In genomic region chr16:74666010-74666421, GRCh38 we compare ENCODE assay signal across 7 cellular contexts. TPM values are rescaled to one million over a fixed set of nuclear protein-coding genes. Genes with fewer than 3 reads are reported as not detected.
DNase-seq lines count a peak whose midpoint lies in the region; ATAC-seq and TF ChIP-seq lines count a peak whose summit lies in the region.

No MANE protein-coding gene starts in this region.

- peaks cover 40% of the 10 kb centered on the region for H3K36me3 ChIP-seq in iPS-18a (ENCODE audit: control insufficient read depth, low read depth, low read length)

- no peaks in the 10 kb centered on the region for H3K9me3 Mint-ChIP-seq in activated T-helper 1 cell treated with anti-CD3 and anti-CD28 coated beads, Interleukin-12 subunit alpha, Interleukin-12 subunit beta, Interleukin-2, Interleukin-4 antibody, amounts not matched to agents 30 ng/mL and 10 ng/mL and 1 ng/mL, durations not matched to agents 14 hours and 24 hours and 36 hours
- no peaks in the 10 kb centered on the region for H3K9me3 Mint-ChIP-seq in stimulated activated effector memory CD8-positive, alpha-beta T cell treated with anti-CD3 and anti-CD28 coated beads, Interleukin-12 subunit alpha, Interleukin-12 subunit beta, amount 100 ng/mL, for 72 hours

- peak overlapping the region; percentile 97 for H3K9ac ChIP-seq in iPS-18a (ENCODE audit: low read length)

- TF ChIP-seq CTCF in HL-60 (IDR thresholded peaks at IDR 0.05; ENCODE audit: insufficient read depth, low read length), result no peak

- peak overlapping the region; percentile 96 for H3K27ac Mint-ChIP-seq in activated T-helper 1 cell treated with anti-CD3 and anti-CD28 coated beads, Interleukin-12 subunit alpha, Interleukin-12 subunit beta, Interleukin-2, Interleukin-4 antibody, amounts not matched to agents 30 ng/mL and 10 ng/mL and 1 ng/mL, durations not matched to agents 14 hours and 24 hours and 36 hours
- H3K27ac Mint-ChIP-seq in stimulated activated effector memory CD8-positive, alpha-beta T cell treated with anti-CD3 and anti-CD28 coated beads, Interleukin-12 subunit alpha, Interleukin-12 subunit beta, amount 100 ng/mL, for 72 hours, result peak overlapping the region; percentile 97

- H3K36me3 Mint-ChIP-seq in activated T-helper 1 cell treated with anti-CD3 and anti-CD28 coated beads, Interleukin-12 subunit alpha, Interleukin-12 subunit beta, Interleukin-2, Interleukin-4 antibody, amounts not matched to agents 30 ng/mL and 10 ng/mL and 1 ng/mL, durations not matched to agents 14 hours and 24 hours and 36 hours (ENCODE audit: low read depth), result peaks cover 27% of the 10 kb centered on the region
- H3K36me3 Mint-ChIP-seq in stimulated activated effector memory CD8-positive, alpha-beta T cell treated with anti-CD3 and anti-CD28 coated beads, Interleukin-12 subunit alpha, Interleukin-12 subunit beta, amount 100 ng/mL, for 72 hours, result peaks cover 67% of the 10 kb centered on the region

- peak overlapping the region; percentile 91 for H3K4me3 Mint-ChIP-seq in activated T-helper 1 cell treated with anti-CD3 and anti-CD28 coated beads, Interleukin-12 subunit alpha, Interleukin-12 subunit beta, Interleukin-2, Interleukin-4 antibody, amounts not matched to agents 30 ng/mL and 10 ng/mL and 1 ng/mL, durations not matched to agents 14 hours and 24 hours and 36 hours
- H3K4me3 Mint-ChIP-seq in stimulated activated effector memory CD8-positive, alpha-beta T cell treated with anti-CD3 and anti-CD28 coated beads, Interleukin-12 subunit alpha, Interleukin-12 subunit beta, amount 100 ng/mL, for 72 hours, result peak overlapping the region; percentile 80

- H3K4me1 Mint-ChIP-seq in activated T-helper 1 cell treated with anti-CD3 and anti-CD28 coated beads, Interleukin-12 subunit alpha, Interleukin-12 subunit beta, Interleukin-2, Interleukin-4 antibody, amounts not matched to agents 30 ng/mL and 10 ng/mL and 1 ng/mL, durations not matched to agents 14 hours and 24 hours and 36 hours (ENCODE audit: low read depth), result peaks cover 48% of the 10 kb centered on the region
- peaks cover 32% of the 10 kb centered on the region for H3K4me1 Mint-ChIP-seq in stimulated activated effector memory CD8-positive, alpha-beta T cell treated with anti-CD3 and anti-CD28 coated beads, Interleukin-12 subunit alpha, Interleukin-12 subunit beta, amount 100 ng/mL, for 72 hours

- DNase-seq in HL-60 (ENCODE audit: low read depth in 1 of 2, low spot score in 1 of 2) (no peak), NCI-H2107 treated with DMSO at 0.1 percent for 48 hours (lab: John Stamatoyannopoulos, UW; ENCODE audit: unreplicated experiment) (no peak), kidney tubule cell (ENCODE audit: low spot score) (no peak), NCI-H1048 (lab: John Stamatoyannopoulos, UW) (no peak)
- DNase-seq in activated T-helper 1 cell treated with anti-CD3 and anti-CD28 coated beads, Interleukin-12 subunit alpha, Interleukin-12 subunit beta, Interleukin-2, Interleukin-4 antibody, amounts not matched to agents 30 ng/mL and 10 ng/mL and 1 ng/mL, durations not matched to agents 14 hours and 24 hours and 36 hours (ENCODE audit: low spot score), result no peak
- no peak for DNase-seq in stimulated activated effector memory CD8-positive, alpha-beta T cell treated with anti-CD3 and anti-CD28 coated beads, Interleukin-12 subunit alpha, Interleukin-12 subunit beta, amount 100 ng/mL, for 72 hours (ENCODE audit: low spot score in 2 of 2)

- no peaks in the 10 kb centered on the region for H3K27me3 Mint-ChIP-seq in activated T-helper 1 cell treated with anti-CD3 and anti-CD28 coated beads, Interleukin-12 subunit alpha, Interleukin-12 subunit beta, Interleukin-2, Interleukin-4 antibody, amounts not matched to agents 30 ng/mL and 10 ng/mL and 1 ng/mL, durations not matched to agents 14 hours and 24 hours and 36 hours (ENCODE audit: insufficient read depth)

- intact Hi-C loops in activated T-helper 1 cell treated with anti-CD3 and anti-CD28 coated beads, Interleukin-12 subunit alpha, Interleukin-12 subunit beta, Interleukin-2, Interleukin-4 antibody, amounts not matched to agents 30 ng/mL and 10 ng/mL and 1 ng/mL, durations not matched to agents 14 hours and 24 hours and 36 hours (cut with micrococcal nuclease), result loop anchor here (2.0 to 10.0 kb wide), 5 partner anchors 35 to 957 kb away; partner anchors contain the start of genes ADAT1, CFDP1, MLKL and TMEM170A

- no peaks in the 10 kb centered on the region for H3K9me3 ChIP-seq in iPS-18a (ENCODE audit: control insufficient read depth, low read depth, low read length)

- ATAC-seq in stimulated activated effector memory CD8-positive, alpha-beta T cell treated with anti-CD3 and anti-CD28 coated beads, Interleukin-12 subunit alpha, Interleukin-12 subunit beta, amount 100 ng/mL, for 72 hours, result no peak

- H3K27ac ChIP-seq in HL-60 (replicated peaks), result peak overlapping the region; percentile 98
- peak overlapping the region; percentile 88 for H3K27ac ChIP-seq in iPS-18a (ENCODE audit: low read length)

- peaks cover 8% of the 10 kb centered on the region for H3K4me1 ChIP-seq in iPS-18a (ENCODE audit: control insufficient read depth, low read depth, low read length)

- peak overlapping the region; percentile 89 for H3K4me3 ChIP-seq in HL-60 (replicated peaks; ENCODE audit: insufficient read depth, low read length)
- peak overlapping the region; percentile 87 for H3K4me3 ChIP-seq in iPS-18a (ENCODE audit: low read length)

- no peaks in the 10 kb centered on the region for H3K27me3 ChIP-seq in HL-60 (ENCODE audit: insufficient read depth, poor library complexity, severe bottlenecking)
- no peaks in the 10 kb centered on the region for H3K27me3 ChIP-seq in iPS-18a (ENCODE audit: control insufficient read depth, insufficient read depth, low read length)

RNA-seq across cellular contexts. Expression of gene RFWD3, which starts 0.7 kb away (rescaled TPM):
- 112 and 116 TPM in 2 replicates for total RNA-seq in activated T-helper 1 cell treated with anti-CD3 and anti-CD28 coated beads, Interleukin-12 subunit alpha, Interleukin-12 subunit beta, Interleukin-2, Interleukin-4 antibody, amounts not matched to agents 30 ng/mL and 10 ng/mL and 1 ng/mL, durations not matched to agents 14 hours and 24 hours and 36 hours

RNA-seq across cellular contexts. Expression of gene MLKL, which starts 34.6 kb away (rescaled TPM):
- total RNA-seq in activated T-helper 1 cell treated with anti-CD3 and anti-CD28 coated beads, Interleukin-12 subunit alpha, Interleukin-12 subunit beta, Interleukin-2, Interleukin-4 antibody, amounts not matched to agents 30 ng/mL and 10 ng/mL and 1 ng/mL, durations not matched to agents 14 hours and 24 hours and 36 hours, result 23.9 and 24.0 TPM in 2 replicates

RNA-seq across cellular contexts. Expression of gene GLG1, which starts 59.1 kb away (rescaled TPM):
- total RNA-seq in activated T-helper 1 cell treated with anti-CD3 and anti-CD28 coated beads, Interleukin-12 subunit alpha, Interleukin-12 subunit beta, Interleukin-2, Interleukin-4 antibody, amounts not matched to agents 30 ng/mL and 10 ng/mL and 1 ng/mL, durations not matched to agents 14 hours and 24 hours and 36 hours, result 66.5 and 71.8 TPM in 2 replicates
